In the genomic region with DNA sequence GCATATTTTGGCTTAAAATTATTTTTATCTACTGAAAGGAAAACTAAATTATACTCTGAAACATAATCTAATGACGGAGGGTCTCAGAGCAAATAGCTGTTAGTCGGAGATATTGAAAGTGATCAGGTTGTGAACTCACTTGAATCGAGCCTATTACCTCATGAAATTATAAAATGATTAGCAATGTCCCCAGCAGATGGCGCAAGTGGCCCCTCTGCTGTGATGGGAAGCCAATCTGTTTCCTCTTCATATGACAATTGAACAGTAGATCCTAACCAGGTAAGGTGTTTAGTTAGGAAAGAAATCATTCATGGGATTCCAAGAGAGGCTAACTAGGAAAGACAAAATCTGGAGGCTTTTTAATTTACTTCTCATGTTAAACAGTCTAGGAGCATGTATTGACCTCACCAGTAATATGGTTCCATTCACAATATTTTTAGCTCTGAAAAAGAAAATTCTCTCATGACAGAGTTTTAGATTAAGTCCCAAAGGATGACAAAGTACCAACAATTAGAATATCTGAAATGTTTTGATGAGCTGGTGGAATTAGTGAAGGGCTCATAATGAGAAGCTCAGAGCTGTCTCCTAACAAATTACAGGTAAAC, we compare ENCODE assay signal across 8 cellular contexts. TPM values are rescaled to one million over a fixed set of nuclear protein-coding genes. Genes with fewer than 3 reads are reported as not detected.
DNase-seq lines count a peak whose midpoint lies in the region; ATAC-seq lines count a peak whose summit lies in the region.

No MANE protein-coding gene starts in this region.

- no peak overlapping the region for H3K4me3 Mint-ChIP-seq in T-cell
- no peak overlapping the region for H3K4me3 Mint-ChIP-seq in activated naive CD8-positive, alpha-beta T cell treated with anti-CD3 and anti-CD28 coated beads, Interleukin-2, amount 50 U/mL, for 24 hours

- DNase-seq in A172 (ENCODE audit: low spot score) (peak; percentile 53), NCI-H1436 (lab: John Stamatoyannopoulos, UW) (peak; percentile 54), T-cell (peak; percentile 29 to 76 (median 64)), cardiac septum (ENCODE audit: low spot score) (peak; percentile 83), renal cortical epithelial cell (ENCODE audit: low read depth) (peak; percentile 61)
- peak; percentile 79 for DNase-seq in activated naive CD8-positive, alpha-beta T cell treated with anti-CD3 and anti-CD28 coated beads, Interleukin-2, amount 50 U/mL, for 24 hours

- intact Hi-C loops in cardiac septum (cut with DNase I) = loop anchor here (1.0 kb wide), 2 partner anchors 57 to 101 kb away; no protein-coding TSS in a partner anchor

- no peaks in the 10 kb centered on the region for H3K27me3 Mint-ChIP-seq in T-cell
- H3K27me3 Mint-ChIP-seq in activated naive CD8-positive, alpha-beta T cell treated with anti-CD3 and anti-CD28 coated beads, Interleukin-2, amount 50 U/mL, for 24 hours = no peaks in the 10 kb centered on the region

- ATAC-seq in GM18519 (IDR thresholded peaks at IDR 0.05; ENCODE audit: low FRiP score, unreplicated experiment) (peak; percentile 46), T-cell (replicated peaks in 1 of 4) (peak; percentile 63 to 74 (median 69)), HG03095 (IDR thresholded peaks at IDR 0.05; ENCODE audit: unreplicated experiment) (no peak)
- ATAC-seq in activated naive CD8-positive, alpha-beta T cell treated with anti-CD3 and anti-CD28 coated beads, Interleukin-2, amount 50 U/mL, for 24 hours = no peak

- POLR2A ChIA-PET in T-cell (lab: Charles Lee) = interaction anchor here in 1 of 2 donors (0.6 kb wide), 1 partner anchor 10 kb away, joined by 4 read pairs; no protein-coding TSS in a partner anchor

- no peaks in the 10 kb centered on the region for H3K9me3 Mint-ChIP-seq in T-cell
- H3K9me3 Mint-ChIP-seq in activated naive CD8-positive, alpha-beta T cell treated with anti-CD3 and anti-CD28 coated beads, Interleukin-2, amount 50 U/mL, for 24 hours = no peaks in the 10 kb centered on the region

- CTCF ChIA-PET in T-cell (lab: Charles Lee) = interaction anchor here (0.5 to 10.0 kb wide), 33 partner anchors 8 to 1011 kb away, joined by 3 to 160 read pairs (median 3); no protein-coding TSS in a partner anchor

- H3K4me1 Mint-ChIP-seq in T-cell = no peaks in the 10 kb centered on the region
- no peaks in the 10 kb centered on the region for H3K4me1 Mint-ChIP-seq in activated naive CD8-positive, alpha-beta T cell treated with anti-CD3 and anti-CD28 coated beads, Interleukin-2, amount 50 U/mL, for 24 hours

- H3K27ac Mint-ChIP-seq in T-cell = no peak overlapping the region
- no peak overlapping the region for H3K27ac Mint-ChIP-seq in activated naive CD8-positive, alpha-beta T cell treated with anti-CD3 and anti-CD28 coated beads, Interleukin-2, amount 50 U/mL, for 24 hours

- no peaks in the 10 kb centered on the region for H3K36me3 Mint-ChIP-seq in T-cell
- H3K36me3 Mint-ChIP-seq in activated naive CD8-positive, alpha-beta T cell treated with anti-CD3 and anti-CD28 coated beads, Interleukin-2, amount 50 U/mL, for 24 hours (ENCODE audit: low read depth) = no peaks in the 10 kb centered on the region

RNA-seq across cellular contexts. Expression of a gene that starts 29.9 kb away (rescaled TPM):
- 12.3 and 21.4 TPM in 2 replicates for total RNA-seq in A172 (2014; rRNA removed; shearing (Covaris generic))
- 10 to 100 TPM; 56.0 to 90.4 (median 77.2) TPM for total RNA-seq in T-cell
- 39.9 TPM for total RNA-seq in cardiac septum
- total RNA-seq in renal cortical epithelial cell = 20.1 and 37.6 TPM in 2 replicates

RNA-seq across cellular contexts. Expression of a gene that starts 43.3 kb away (rescaled TPM):
- 12.9 and 17.6 TPM in 2 replicates for total RNA-seq in A172 (2014; rRNA removed; shearing (Covaris generic))
- total RNA-seq in T-cell (10 to 100 TPM in 1 of 5 donors, 1 to 10 TPM in 4; 3.1 to 12.2 (median 5.0) TPM), cardiac septum (19.9 TPM), renal cortical epithelial cell (32.1 and 123 TPM in 2 replicates)

Comparison
In these comparisons a context has a peak if more than half of its experiments do, and no peak if none do; other contexts are left out.
1. ATAC-seq: peak in GM18519 (single experiment) and T-cell (4 of 4); none in activated naive CD8-positive, alpha-beta T cell treated with anti-CD3 and anti-CD28 coated beads, Interleukin-2, amount 50 U/mL, for 24 hours (single experiment) and HG03095 (single experiment).
2. Peak in every context shown above with its lines, with median percentiles within 50 percentile points of each other: DNase-seq.